In genomic region chr1:171897304-171897703, GRCh38 we compare ENCODE assay signal across 19 cellular contexts. TPM values are rescaled to one million over a fixed set of nuclear protein-coding genes. Genes with fewer than 3 reads are reported as not detected.
DNase-seq lines count a peak whose midpoint lies in the region; TF ChIP-seq lines count a peak whose summit lies in the region.
"Had no signal": no experiment of that assay in that cellular context is flagged by ENCODE, and none has a peak within 500 bp of the region (broad histone marks: within the 10 kb centered on the region; RNA-seq: fewer than 3 reads in every experiment).

No MANE protein-coding gene starts in this region.

- no peak for TF ChIP-seq RAD21 in neural cell (conservative IDR thresholded peaks at IDR 0.05)

- no peaks in the 10 kb centered on the region for H3K9me2 ChIP-seq in neural cell (ENCODE audit: insufficient read depth, low read length)

- H3K79me2 ChIP-seq in neural cell (replicated peaks; ENCODE audit: insufficient read depth, low read length): no peaks in the 10 kb centered on the region
- no peaks in the 10 kb centered on the region for H3K79me2 ChIP-seq in neural progenitor cell (ENCODE audit: low read depth)

- H3K4me1 Mint-ChIP-seq in endothelial cell (ENCODE audit: unreplicated experiment) (peaks cover 10% of the 10 kb centered on the region), neural progenitor cell (peaks cover 16% of the 10 kb centered on the region)

- H3K4me3 ChIP-seq in dorsolateral prefrontal cortex: no peak overlapping the region
- H3K4me3 ChIP-seq in neural cell (ENCODE audit: low read length): no peak overlapping the region
- no peak overlapping the region for H3K4me3 ChIP-seq in neural progenitor cell
- H3K4me3 ChIP-seq: BLaER1, GM12878, GM23248 had no signal

- TF ChIP-seq CTCF in dorsolateral prefrontal cortex (IDR thresholded peaks at IDR 0.05 in 54 of 56, conservative IDR thresholded peaks at IDR 0.05 in 2 of 56; ENCODE audit: low read depth in 1 of 56, partially characterized antibody in 56 of 56) (no peak), neural cell (IDR thresholded peaks at IDR 0.05; ENCODE audit: poor library complexity, severe bottlenecking) (no peak), endothelial cell (IDR thresholded peaks at IDR 0.05; ENCODE audit: unreplicated experiment) (no peak), neural progenitor cell (IDR thresholded peaks at IDR 0.05) (no peak)

- DNase-seq in dorsolateral prefrontal cortex (no peak), amniotic stem cell (lab: John Stamatoyannopoulos, UW) (no peak), endothelial cell (ENCODE audit: low spot score) (no peak), neural progenitor cell (ENCODE audit: low spot score) (no peak)
- DNase-seq: Caco-2; CD4-positive, CD25-positive, alpha-beta regulatory T cell; CD8-positive, alpha-beta T cell; DMS 273 treated with DMSO at 0.1 percent for 48 hours; DMS79; EL; GDM1; GM23248; H7; HCEC 1CT had no signal

- peaks cover 15% of the 10 kb centered on the region for H3K4me1 ChIP-seq in neural progenitor cell
- H3K4me1 ChIP-seq: BLaER1, Caco-2 had no signal

- H3K36me3 ChIP-seq in neural cell (ENCODE audit: insufficient read depth, low read length): no peaks in the 10 kb centered on the region
- H3K36me3 ChIP-seq in neural progenitor cell: no peaks in the 10 kb centered on the region
- H3K36me3 ChIP-seq: BLaER1 had no signal

- H3K36me3 Mint-ChIP-seq in endothelial cell (ENCODE audit: low read depth, unreplicated experiment): no peaks in the 10 kb centered on the region
- H3K36me3 Mint-ChIP-seq in neural progenitor cell: no peaks in the 10 kb centered on the region
- H3K36me3 Mint-ChIP-seq: CD8-positive, alpha-beta T cell had no signal

- H3K4me2 ChIP-seq in neural cell (ENCODE audit: low read length) (no peak overlapping the region), neural progenitor cell (no peak overlapping the region)
- H3K4me2 ChIP-seq: BLaER1 had no signal

- H3K9ac ChIP-seq in neural cell (ENCODE audit: low read length) (no peak overlapping the region), neural progenitor cell (no peak overlapping the region)
- H3K9ac ChIP-seq: BLaER1, GM23248 had no signal

- H3K27me3 Mint-ChIP-seq in endothelial cell (ENCODE audit: unreplicated experiment) (no peaks in the 10 kb centered on the region), neural progenitor cell (ENCODE audit: insufficient read depth, low read depth) (no peaks in the 10 kb centered on the region)

- peak; percentile 99 for TF ChIP-seq EP300 in neural cell (conservative IDR thresholded peaks at IDR 0.05; ENCODE audit: poor library complexity, severe bottlenecking)

- H4K20me1 ChIP-seq in neural cell (ENCODE audit: insufficient read depth): no peaks in the 10 kb centered on the region
- H4K20me1 ChIP-seq in neural progenitor cell (ENCODE audit: low read depth): no peaks in the 10 kb centered on the region
- H4K20me1 ChIP-seq: BLaER1 had no signal

- peaks cover 3% of the 10 kb centered on the region for H3F3A ChIP-seq in neural cell (ENCODE audit: insufficient read depth, low read length, poor library complexity, severe bottlenecking)
- H3F3A ChIP-seq in neural progenitor cell (ENCODE audit: low read depth): peaks cover 7% of the 10 kb centered on the region

- H3K4me3 Mint-ChIP-seq in endothelial cell (ENCODE audit: unreplicated experiment) (no peak overlapping the region), neural progenitor cell (no peak overlapping the region)
- H3K4me3 Mint-ChIP-seq: CD4-positive, CD25-positive, alpha-beta regulatory T cell; CD8-positive, alpha-beta T cell had no signal

- H3K27ac Mint-ChIP-seq in endothelial cell (ENCODE audit: unreplicated experiment): no peak overlapping the region
- no peak overlapping the region for H3K27ac Mint-ChIP-seq in neural progenitor cell
- H3K27ac Mint-ChIP-seq: CD4-positive, CD25-positive, alpha-beta regulatory T cell; CD8-positive, alpha-beta T cell had no signal

- H3K27ac ChIP-seq in angular gyrus (ENCODE audit: low read depth, low read length) (peak overlapping the region; percentile 40), dorsolateral prefrontal cortex (peak overlapping the region in 58 of 59 donors; percentile 42 to 100 (median 95)), neural cell (ENCODE audit: low read length) (no peak overlapping the region), neural progenitor cell (no peak overlapping the region)
- H3K27ac ChIP-seq: BLaER1, C4-2B, GM23248 had no signal

- no peaks in the 10 kb centered on the region for H3K9me3 ChIP-seq in neural cell (ENCODE audit: low read length)
- no peaks in the 10 kb centered on the region for H3K9me3 ChIP-seq in neural progenitor cell (ENCODE audit: low read depth)
- H3K9me3 ChIP-seq: BLaER1, Caco-2 had no signal

- intact Hi-C loops in dorsolateral prefrontal cortex (cut with DNase I): no loop called here

- H3K9me3 Mint-ChIP-seq in endothelial cell (ENCODE audit: unreplicated experiment): no peaks in the 10 kb centered on the region
- peaks cover 6% of the 10 kb centered on the region for H3K9me3 Mint-ChIP-seq in neural progenitor cell
- H3K9me3 Mint-ChIP-seq: CD4-positive, CD25-positive, alpha-beta regulatory T cell; CD8-positive, alpha-beta T cell had no signal

- H2AFZ ChIP-seq in neural cell (ENCODE audit: low read depth, low read length): no peak overlapping the region
- no peak overlapping the region for H2AFZ ChIP-seq in neural progenitor cell (replicated peaks)
- H2AFZ ChIP-seq: GM23248 had no signal

- no peaks in the 10 kb centered on the region for H3K27me3 ChIP-seq in dorsolateral prefrontal cortex
- no peaks in the 10 kb centered on the region for H3K27me3 ChIP-seq in neural cell (ENCODE audit: insufficient read depth, low read depth, low read length)
- H3K27me3 ChIP-seq in neural progenitor cell: no peaks in the 10 kb centered on the region
- H3K27me3 ChIP-seq: BLaER1 had no signal

TF ChIP-seq in neural cell, 6 proteins besides CTCF, POLR2A, EP300 and RAD21:
- TF ChIP-seq SMC3 (conservative IDR thresholded peaks at IDR 0.05; ENCODE audit: poor library complexity) (no peak), EZH2 (IDR thresholded peaks at IDR 0.05; ENCODE audit: borderline replicate concordance, insufficient read depth, low read length, poor library complexity, severe bottlenecking) (no peak), MXI1 (conservative IDR thresholded peaks at IDR 0.05; ENCODE audit: poor library complexity, severe bottlenecking) (no peak), TAF1 (IDR thresholded peaks at IDR 0.05; ENCODE audit: low read depth) (no peak), POLR2AphosphoS5 (IDR thresholded peaks at IDR 0.05) (peak; percentile 86)
- TF ChIP-seq, protein P1, sequence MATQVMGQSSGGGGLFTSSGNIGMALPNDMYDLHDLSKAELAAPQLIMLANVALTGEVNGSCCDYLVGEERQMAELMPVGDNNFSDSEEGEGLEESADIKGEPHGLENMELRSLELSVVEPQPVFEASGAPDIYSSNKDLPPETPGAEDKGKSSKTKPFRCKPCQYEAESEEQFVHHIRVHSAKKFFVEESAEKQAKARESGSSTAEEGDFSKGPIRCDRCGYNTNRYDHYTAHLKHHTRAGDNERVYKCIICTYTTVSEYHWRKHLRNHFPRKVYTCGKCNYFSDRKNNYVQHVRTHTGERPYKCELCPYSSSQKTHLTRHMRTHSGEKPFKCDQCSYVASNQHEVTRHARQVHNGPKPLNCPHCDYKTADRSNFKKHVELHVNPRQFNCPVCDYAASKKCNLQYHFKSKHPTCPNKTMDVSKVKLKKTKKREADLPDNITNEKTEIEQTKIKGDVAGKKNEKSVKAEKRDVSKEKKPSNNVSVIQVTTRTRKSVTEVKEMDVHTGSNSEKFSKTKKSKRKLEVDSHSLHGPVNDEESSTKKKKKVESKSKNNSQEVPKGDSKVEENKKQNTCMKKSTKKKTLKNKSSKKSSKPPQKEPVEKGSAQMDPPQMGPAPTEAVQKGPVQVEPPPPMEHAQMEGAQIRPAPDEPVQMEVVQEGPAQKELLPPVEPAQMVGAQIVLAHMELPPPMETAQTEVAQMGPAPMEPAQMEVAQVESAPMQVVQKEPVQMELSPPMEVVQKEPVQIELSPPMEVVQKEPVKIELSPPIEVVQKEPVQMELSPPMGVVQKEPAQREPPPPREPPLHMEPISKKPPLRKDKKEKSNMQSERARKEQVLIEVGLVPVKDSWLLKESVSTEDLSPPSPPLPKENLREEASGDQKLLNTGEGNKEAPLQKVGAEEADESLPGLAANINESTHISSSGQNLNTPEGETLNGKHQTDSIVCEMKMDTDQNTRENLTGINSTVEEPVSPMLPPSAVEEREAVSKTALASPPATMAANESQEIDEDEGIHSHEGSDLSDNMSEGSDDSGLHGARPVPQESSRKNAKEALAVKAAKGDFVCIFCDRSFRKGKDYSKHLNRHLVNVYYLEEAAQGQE (IDR thresholded peaks at IDR 0.05; ENCODE audit: borderline replicate concordance): peak; percentile 55

RNA-seq across cellular contexts. Expression of gene DNM3, which starts 56.0 kb away (rescaled TPM):
- 100 to 1,000 TPM in 119 of 120 experiments, 10 to 100 TPM in 1; 79.4 to 235 (median 160) TPM for total RNA-seq in dorsolateral prefrontal cortex
- 33.2 and 37.1 TPM in 2 replicates for polyA plus RNA-seq in neural cell
- 102 and 136 TPM in 2 replicates for polyA minus RNA-seq in neural cell
- 7.7 TPM for total RNA-seq in endothelial cell (ENCODE audit: unreplicated experiment)
- total RNA-seq in neural progenitor cell (ENCODE audit: low replicate concordance): 1.1 and 1.2 TPM in 2 replicates

Comparison
In these comparisons a context has a peak if more than half of its experiments do, and no peak if none do; other contexts are left out.
1. H3K27ac ChIP-seq: peak in angular gyrus (single experiment) and dorsolateral prefrontal cortex (58 of 59); none in neural cell (single experiment) and neural progenitor cell (single experiment).